In genomic region chr2:36511858-36512630, GRCh38 we compare ENCODE assay signal across 14 cellular contexts.
DNase-seq lines count a peak whose midpoint lies in the region; ATAC-seq and TF ChIP-seq lines count a peak whose summit lies in the region.
"Had no signal": no experiment of that assay in that cellular context is flagged by ENCODE, and none has a peak within 500 bp of the region (broad histone marks: within the 10 kb centered on the region; RNA-seq: fewer than 3 reads in every experiment).

No MANE protein-coding gene starts in this region.

- no peaks in the 10 kb centered on the region for H3K4me1 ChIP-seq in Panc1 (ENCODE audit: control insufficient read depth, insufficient read depth, low read length)
- H3K4me1 ChIP-seq: testis had no signal

- H3K27ac Mint-ChIP-seq in HFFc6 (peak overlapping the region; percentile 81), progenitor cell of endocrine pancreas (peak overlapping the region; percentile 62)
- no peak overlapping the region for H3K27ac Mint-ChIP-seq in activated T-helper 1 cell treated with anti-CD3 and anti-CD28 coated beads, Interleukin-12 subunit alpha, Interleukin-12 subunit beta, Interleukin-2, Interleukin-4 antibody, amounts not matched to agents 30 ng/mL and 10 ng/mL and 1 ng/mL, durations not matched to agents 14 hours and 24 hours and 36 hours

- in situ Hi-C loops in Panc1 (cut with HindIII; ENCODE audit: low pct_unique_long_range_greater_than_20kb, low sequenced_read_pairs) = no loop called here

- TF ChIP-seq CTCF in HFFc6 (IDR thresholded peaks at IDR 0.05) (no peak), Panc1 (IDR thresholded peaks at IDR 0.05) (no peak), progenitor cell of endocrine pancreas (IDR thresholded peaks at IDR 0.05; ENCODE audit: unreplicated experiment) (no peak)

- ATAC-seq in GM18498 (IDR thresholded peaks at IDR 0.05; ENCODE audit: unreplicated experiment) (peak; percentile 57), Panc1 (no peak)

- peaks cover 90% of the 10 kb centered on the region for H3K36me3 Mint-ChIP-seq in HFFc6 (ENCODE audit: low read depth)
- peaks cover 19% of the 10 kb centered on the region for H3K36me3 Mint-ChIP-seq in progenitor cell of endocrine pancreas (ENCODE audit: insufficient read depth)
- peaks cover 5% of the 10 kb centered on the region for H3K36me3 Mint-ChIP-seq in activated T-helper 1 cell treated with anti-CD3 and anti-CD28 coated beads, Interleukin-12 subunit alpha, Interleukin-12 subunit beta, Interleukin-2, Interleukin-4 antibody, amounts not matched to agents 30 ng/mL and 10 ng/mL and 1 ng/mL, durations not matched to agents 14 hours and 24 hours and 36 hours (ENCODE audit: low read depth)

- no TSS peak for BruUV-seq in Panc1 (replicated peaks; lab: Mats Ljungman, UMichigan)

- intact Hi-C loops in Panc1 (cut with micrococcal nuclease; ENCODE audit: unreplicated experiment) = no loop called here
- intact Hi-C loops in activated T-helper 1 cell treated with anti-CD3 and anti-CD28 coated beads, Interleukin-12 subunit alpha, Interleukin-12 subunit beta, Interleukin-2, Interleukin-4 antibody, amounts not matched to agents 30 ng/mL and 10 ng/mL and 1 ng/mL, durations not matched to agents 14 hours and 24 hours and 36 hours (cut with micrococcal nuclease) = no loop called here

- POLR2A ChIA-PET in Panc1 (lab: Charles Lee) = no interaction called here

- H3K9me3 ChIP-seq in Panc1 (ENCODE audit: control insufficient read depth, insufficient read depth, low read depth, low read length) = no peaks in the 10 kb centered on the region
- H3K9me3 ChIP-seq: testis had no signal

- no peaks in the 10 kb centered on the region for H3K9me3 Mint-ChIP-seq in HFFc6
- no peaks in the 10 kb centered on the region for H3K9me3 Mint-ChIP-seq in progenitor cell of endocrine pancreas (ENCODE audit: low read depth)
- H3K9me3 Mint-ChIP-seq in activated T-helper 1 cell treated with anti-CD3 and anti-CD28 coated beads, Interleukin-12 subunit alpha, Interleukin-12 subunit beta, Interleukin-2, Interleukin-4 antibody, amounts not matched to agents 30 ng/mL and 10 ng/mL and 1 ng/mL, durations not matched to agents 14 hours and 24 hours and 36 hours = no peaks in the 10 kb centered on the region

- DNase-seq in HFFc6 = peak; percentile 63
- no peak for DNase-seq in Panc1 (ENCODE audit: low read depth, low spot score)
- no peak for DNase-seq in progenitor cell of endocrine pancreas (ENCODE audit: low spot score, unreplicated experiment)
- no peak for DNase-seq in effector CD4-positive, alpha-beta T cell
- DNase-seq in stimulated activated naive CD4-positive, alpha-beta T cell treated with Interleukin-2 at 50 U/mL for 16 hours (lab: John Stamatoyannopoulos, UW) = no peak
- no peak for DNase-seq in NCI-H82 (lab: John Stamatoyannopoulos, UW)
- DNase-seq in activated T-helper 1 cell treated with anti-CD3 and anti-CD28 coated beads, Interleukin-12 subunit alpha, Interleukin-12 subunit beta, Interleukin-2, Interleukin-4 antibody, amounts not matched to agents 30 ng/mL and 10 ng/mL and 1 ng/mL, durations not matched to agents 14 hours and 24 hours and 36 hours (ENCODE audit: low spot score) = no peak
- DNase-seq: activated CD4-positive, alpha-beta T cell treated with anti-CD3 and anti-CD28 coated beads, Interleukin-2, amount 50 U/mL, for 4 hours; COR-L47; NCI-H1930; retina; T-helper 1 cell; testis had no signal

- H3K4me1 Mint-ChIP-seq in HFFc6 (ENCODE audit: low read depth) (peaks cover 97% of the 10 kb centered on the region), progenitor cell of endocrine pancreas (ENCODE audit: low read depth) (peaks cover 13% of the 10 kb centered on the region)
- H3K4me1 Mint-ChIP-seq in activated T-helper 1 cell treated with anti-CD3 and anti-CD28 coated beads, Interleukin-12 subunit alpha, Interleukin-12 subunit beta, Interleukin-2, Interleukin-4 antibody, amounts not matched to agents 30 ng/mL and 10 ng/mL and 1 ng/mL, durations not matched to agents 14 hours and 24 hours and 36 hours (ENCODE audit: low read depth) = no peaks in the 10 kb centered on the region

- H3K4me3 Mint-ChIP-seq in HFFc6 = peak overlapping the region; percentile 25
- no peak overlapping the region for H3K4me3 Mint-ChIP-seq in progenitor cell of endocrine pancreas (ENCODE audit: low read depth)
- no peak overlapping the region for H3K4me3 Mint-ChIP-seq in activated T-helper 1 cell treated with anti-CD3 and anti-CD28 coated beads, Interleukin-12 subunit alpha, Interleukin-12 subunit beta, Interleukin-2, Interleukin-4 antibody, amounts not matched to agents 30 ng/mL and 10 ng/mL and 1 ng/mL, durations not matched to agents 14 hours and 24 hours and 36 hours

- H3K4me3 ChIP-seq in Panc1 (ENCODE audit: low read depth in 2 of 2, low read length in 2 of 2) = no peak overlapping the region
- H3K4me3 ChIP-seq: testis had no signal

- peak overlapping the region; percentile 21; the same call in 1 of the 2 replicates for H3K27ac ChIP-seq in Panc1 (ENCODE audit: low read length)
- H3K27ac ChIP-seq: testis had no signal

- H3K27me3 Mint-ChIP-seq in HFFc6 (ENCODE audit: insufficient read depth) = peaks cover 48% of the 10 kb centered on the region
- H3K27me3 Mint-ChIP-seq in progenitor cell of endocrine pancreas = no peaks in the 10 kb centered on the region
- H3K27me3 Mint-ChIP-seq in activated T-helper 1 cell treated with anti-CD3 and anti-CD28 coated beads, Interleukin-12 subunit alpha, Interleukin-12 subunit beta, Interleukin-2, Interleukin-4 antibody, amounts not matched to agents 30 ng/mL and 10 ng/mL and 1 ng/mL, durations not matched to agents 14 hours and 24 hours and 36 hours (ENCODE audit: insufficient read depth) = no peaks in the 10 kb centered on the region

- peaks cover 83% of the 10 kb centered on the region for H3K36me3 ChIP-seq in Panc1 (ENCODE audit: control insufficient read depth, insufficient read depth, low read length)

- H3K27me3 ChIP-seq in Panc1 (ENCODE audit: control insufficient read depth, insufficient read depth, low read length) = no peaks in the 10 kb centered on the region
- H3K27me3 ChIP-seq: testis had no signal

- CTCF ChIA-PET in Panc1 (lab: Charles Lee) = no interaction called here
